Comparison of ENCODE assay signal across 17 cellular contexts in genomic region chr3:18439281-18439680, GRCh38. TPM values are rescaled to one million over a fixed set of nuclear protein-coding genes. Genes with fewer than 3 reads are reported as not detected.
DNase-seq lines count a peak whose midpoint lies in the region; ATAC-seq and TF ChIP-seq lines count a peak whose summit lies in the region.
"Had no signal": no experiment of that assay in that cellular context is flagged by ENCODE, and none has a peak within 500 bp of the region (broad histone marks: within the 10 kb centered on the region; RNA-seq: fewer than 3 reads in every experiment).

No MANE protein-coding gene starts in this region.

- intact Hi-C loops in activated naive CD4-positive, alpha-beta T cell treated with anti-CD3 and anti-CD28 coated beads for 36 hours (cut with micrococcal nuclease), result loop anchor here (2.0 kb wide), 1 partner anchor 240 kb away; no protein-coding TSS in a partner anchor

- H3K9me3 Mint-ChIP-seq in activated naive CD4-positive, alpha-beta T cell treated with anti-CD3 and anti-CD28 coated beads for 36 hours, result no peaks in the 10 kb centered on the region
- H3K9me3 Mint-ChIP-seq in activated naive CD8-positive, alpha-beta T cell treated with anti-CD3 and anti-CD28 coated beads, Interleukin-2, amount 10 ng/mL, durations not matched to agents 7 days and 5 days, result no peaks in the 10 kb centered on the region

- H3K79me2 ChIP-seq in Loucy (ENCODE audit: insufficient read depth, low read length), result peaks cover 99% of the 10 kb centered on the region
- H3K79me2 ChIP-seq in osteoblast (ENCODE audit: insufficient read depth, low read length), result no peaks in the 10 kb centered on the region
- H3K79me2 ChIP-seq: parathyroid adenoma had no signal

- H3K27ac Mint-ChIP-seq in activated naive CD4-positive, alpha-beta T cell treated with anti-CD3 and anti-CD28 coated beads for 36 hours, result peak overlapping the region; percentile 90
- H3K27ac Mint-ChIP-seq in activated naive CD8-positive, alpha-beta T cell treated with anti-CD3 and anti-CD28 coated beads, Interleukin-2, amount 10 ng/mL, durations not matched to agents 7 days and 5 days, result peak overlapping the region; percentile 93

- H3K4me2 ChIP-seq in Loucy (ENCODE audit: low read depth, low read length, poor library complexity, severe bottlenecking), result peak overlapping the region; percentile 96
- no peak overlapping the region for H3K4me2 ChIP-seq in osteoblast (ENCODE audit: insufficient read depth, low read length)

- H3F3A ChIP-seq in Loucy (ENCODE audit: low read depth), result 0 out of 2 replicates have a peak, but pooled peaks cover 8% of the 10 kb centered on the region

- H3K36me3 ChIP-seq in Loucy (ENCODE audit: insufficient read depth, low read length) (no peaks in the 10 kb centered on the region), thymus (ENCODE audit: control insufficient read depth, insufficient read depth) (peaks cover 3% of the 10 kb centered on the region), osteoblast (ENCODE audit: insufficient read depth, low read length) (no peaks in the 10 kb centered on the region)
- H3K36me3 ChIP-seq: esophagus squamous epithelium, MG63, right lobe of liver, tibial artery had no signal

- peaks cover 94% of the 10 kb centered on the region for H3K4me1 ChIP-seq in Loucy (ENCODE audit: insufficient read depth, low read length, poor library complexity, severe bottlenecking)
- no peaks in the 10 kb centered on the region for H3K4me1 ChIP-seq in thymus (ENCODE audit: control insufficient read depth, insufficient read depth, low read length)
- H3K4me1 ChIP-seq in osteoblast (ENCODE audit: insufficient read depth, low read length), result peaks cover 8% of the 10 kb centered on the region
- H3K4me1 ChIP-seq: parathyroid adenoma had no signal

- H2AFZ ChIP-seq in Loucy (ENCODE audit: low read length), result no peak overlapping the region
- no peak overlapping the region for H2AFZ ChIP-seq in osteoblast (ENCODE audit: low read length)
- H2AFZ ChIP-seq: parathyroid adenoma had no signal

- WGBS in thymus, result 19% methylated on average over 1 of the region's 1 CpG

- peaks cover 30% of the 10 kb centered on the region for H3K4me1 Mint-ChIP-seq in activated naive CD4-positive, alpha-beta T cell treated with anti-CD3 and anti-CD28 coated beads for 36 hours (ENCODE audit: low read depth)
- peaks cover 43% of the 10 kb centered on the region for H3K4me1 Mint-ChIP-seq in activated naive CD8-positive, alpha-beta T cell treated with anti-CD3 and anti-CD28 coated beads, Interleukin-2, amount 10 ng/mL, durations not matched to agents 7 days and 5 days

- H3K9me2 ChIP-seq in Loucy (replicated peaks; ENCODE audit: low read depth, low read length), result no peaks in the 10 kb centered on the region

- H3K27me3 ChIP-seq in Loucy (ENCODE audit: insufficient read depth, low read length, poor library complexity, severe bottlenecking), result no peaks in the 10 kb centered on the region
- H3K27me3 ChIP-seq in thymus (ENCODE audit: control insufficient read depth, insufficient read depth), result no peaks in the 10 kb centered on the region
- H3K27me3 ChIP-seq in osteoblast (ENCODE audit: insufficient read depth, low read length), result peaks cover 30% of the 10 kb centered on the region

- ATAC-seq in activated naive CD8-positive, alpha-beta T cell treated with anti-CD3 and anti-CD28 coated beads, Interleukin-2, amount 10 ng/mL, durations not matched to agents 7 days and 5 days (ENCODE audit: low read depth), result no peak
- no peak for ATAC-seq in HG02884 (IDR thresholded peaks at IDR 0.05; ENCODE audit: unreplicated experiment)
- ATAC-seq: right lobe of liver, Right ventricle myocardium inferior had no signal

- H3K4me3 ChIP-seq in Loucy (ENCODE audit: low read length, poor library complexity, severe bottlenecking) (peak overlapping the region; percentile 99), thymus (ENCODE audit: low read length) (peak overlapping the region; percentile 52), osteoblast (ENCODE audit: insufficient read depth, low read length) (no peak overlapping the region)
- H3K4me3 ChIP-seq: esophagus squamous epithelium, MG63, right lobe of liver, tibial artery had no signal

- H4K20me1 ChIP-seq in Loucy (ENCODE audit: insufficient read depth, low read length, poor library complexity, severe bottlenecking) (peaks cover 63% of the 10 kb centered on the region), osteoblast (ENCODE audit: insufficient read depth, low read length) (no peaks in the 10 kb centered on the region)

- peak overlapping the region; percentile 76 for H3K4me3 Mint-ChIP-seq in activated naive CD4-positive, alpha-beta T cell treated with anti-CD3 and anti-CD28 coated beads for 36 hours
- peak overlapping the region; percentile 89 for H3K4me3 Mint-ChIP-seq in activated naive CD8-positive, alpha-beta T cell treated with anti-CD3 and anti-CD28 coated beads, Interleukin-2, amount 10 ng/mL, durations not matched to agents 7 days and 5 days

- H3K27me3 Mint-ChIP-seq in activated naive CD4-positive, alpha-beta T cell treated with anti-CD3 and anti-CD28 coated beads for 36 hours (ENCODE audit: low read depth), result no peaks in the 10 kb centered on the region
- H3K27me3 Mint-ChIP-seq in activated naive CD8-positive, alpha-beta T cell treated with anti-CD3 and anti-CD28 coated beads, Interleukin-2, amount 10 ng/mL, durations not matched to agents 7 days and 5 days, result no peaks in the 10 kb centered on the region

- POLR2A ChIA-PET in activated naive CD8-positive, alpha-beta T cell treated with anti-CD3 and anti-CD28 coated beads, Interleukin-2, amount 10 ng/mL, durations not matched to agents 7 days and 5 days (lab: Charles Lee), result interaction anchor here (0.8 to 10.7 kb wide), 5 partner anchors 8 to 319 kb away, joined by 4 to 385 read pairs (median 120); partner anchors contain the start of gene SATB1

- peak overlapping the region; percentile 81 for H3K27ac ChIP-seq in thymus (ENCODE audit: low read depth)
- H3K27ac ChIP-seq in osteoblast (ENCODE audit: low read depth, low read length), result no peak overlapping the region
- H3K27ac ChIP-seq: esophagus squamous epithelium, parathyroid adenoma, right lobe of liver, tibial artery had no signal

- peak overlapping the region; percentile 49 for H3K9ac ChIP-seq in Loucy (ENCODE audit: low read depth, low read length, poor library complexity, severe bottlenecking)
- H3K9ac ChIP-seq: parathyroid adenoma had no signal

- no peaks in the 10 kb centered on the region for H3K9me3 ChIP-seq in Loucy (ENCODE audit: insufficient read depth, low read depth, low read length)
- no peaks in the 10 kb centered on the region for H3K9me3 ChIP-seq in thymus (ENCODE audit: control insufficient read depth)
- H3K9me3 ChIP-seq in osteoblast (ENCODE audit: low read depth, low read length), result no peaks in the 10 kb centered on the region
- H3K9me3 ChIP-seq: esophagus squamous epithelium, MG63, right lobe of liver, tibial artery had no signal

- no peak for DNase-seq in activated naive CD4-positive, alpha-beta T cell treated with anti-CD3 and anti-CD28 coated beads for 36 hours
- DNase-seq in activated naive CD4-positive, alpha-beta T cell (lab: John Stamatoyannopoulos, UW), result no peak
- DNase-seq in activated naive CD8-positive, alpha-beta T cell treated with anti-CD3 and anti-CD28 coated beads, Interleukin-2, amount 10 ng/mL, durations not matched to agents 7 days and 5 days, result no peak
- no peak for DNase-seq in osteoblast (ENCODE audit: insufficient read length, low spot score, missing footprints)
- DNase-seq: cerebellar nuclear complex, esophagus squamous epithelium, GOT3, kidney glomerular epithelial cell, MG63, NCI-H748 treated with DMSO at 0.1 percent for 48 hours, right lobe of liver, tibial artery had no signal

- H3K36me3 Mint-ChIP-seq in activated naive CD4-positive, alpha-beta T cell treated with anti-CD3 and anti-CD28 coated beads for 36 hours (ENCODE audit: low read depth), result peaks cover 87% of the 10 kb centered on the region
- H3K36me3 Mint-ChIP-seq in activated naive CD8-positive, alpha-beta T cell treated with anti-CD3 and anti-CD28 coated beads, Interleukin-2, amount 10 ng/mL, durations not matched to agents 7 days and 5 days, result peaks cover 52% of the 10 kb centered on the region

- CTCF ChIA-PET in activated naive CD4-positive, alpha-beta T cell treated with anti-CD3 and anti-CD28 coated beads for 36 hours (lab: Charles Lee), result no interaction called here

- TF ChIP-seq CTCF in Loucy (conservative IDR thresholded peaks at IDR 0.05; ENCODE audit: low read length), result no peak
- TF ChIP-seq CTCF in osteoblast (IDR thresholded peaks at IDR 0.05; ENCODE audit: extremely low read depth, low read depth, low read length), result no peak

RNA-seq across cellular contexts. Expression of gene SATB1, which starts 14.1 kb away (rescaled TPM):
- total RNA-seq in activated naive CD4-positive, alpha-beta T cell treated with anti-CD3 and anti-CD28 coated beads for 36 hours, result 100 to 1,000 TPM; 303 to 305 TPM
- total RNA-seq in activated naive CD8-positive, alpha-beta T cell treated with anti-CD3 and anti-CD28 coated beads, Interleukin-2, amount 10 ng/mL, durations not matched to agents 7 days and 5 days, result 100 to 1,000 TPM; 281 to 288 TPM
- polyA plus RNA-seq in thymus, result 172 TPM
- total RNA-seq in osteoblast, result 29.0 and 35.7 TPM in 2 replicates
